26 cellular contexts compared by ENCODE assay signal in genomic region chr1:96087719-96088118, GRCh38.
"Had no signal": no experiment of that assay in that cellular context is flagged by ENCODE, and none has a peak within 500 bp of the region (broad histone marks: within the 10 kb centered on the region; RNA-seq: fewer than 3 reads in every experiment).

No MANE protein-coding gene starts in this region.

- H3K4me2 ChIP-seq: neural progenitor cell, smooth muscle cell had no signal

- H3K9me3 Mint-ChIP-seq: neural progenitor cell had no signal

- H3K4me3 Mint-ChIP-seq: mesothelial cell of epicardium; naive B cell; natural killer cell; nephron progenitor cell; neural progenitor cell; stimulated activated naive CD8-positive, alpha-beta T cell treated with anti-CD3 and anti-CD28 coated beads, Interleukin-15, amount 100 ng/mL, for 72 hours had no signal

- H2AFZ ChIP-seq: neural progenitor cell had no signal

- ATAC-seq: heart left ventricle; left colon; left lung; lower lobe of right lung; natural killer cell; stimulated activated naive CD8-positive, alpha-beta T cell treated with anti-CD3 and anti-CD28 coated beads, Interleukin-15, amount 100 ng/mL, for 72 hours had no signal

- H3K4me1 ChIP-seq: heart left ventricle, left lung, lower lobe of right lung, neural progenitor cell, right atrium auricular region, right lobe of liver, tibial nerve, upper lobe of left lung, vagina had no signal

- H3K36me3 ChIP-seq: heart left ventricle, left lung, lower lobe of right lung, neural progenitor cell, neutrophil, ovary, right atrium auricular region, right lobe of liver, tibial nerve, upper lobe of left lung, vagina had no signal

- H3K27ac ChIP-seq: heart left ventricle, left lung, lower lobe of right lung, neural progenitor cell, neutrophil, ovary, right atrium auricular region, right lobe of liver, tibial nerve, upper lobe of left lung, vagina had no signal

- H3K4me3 ChIP-seq: heart left ventricle, left lung, lower lobe of right lung, neural progenitor cell, ovary, right atrium auricular region, right lobe of liver, smooth muscle cell, tibial nerve, upper lobe of left lung, vagina had no signal

- H3K9ac ChIP-seq: neural progenitor cell had no signal

- H3K9me3 ChIP-seq: neutrophil, ovary, right atrium auricular region, right lobe of liver, upper lobe of left lung, vagina had no signal

- DNase-seq: heart left ventricle; left colon; left lung; lower lobe of right lung; mammary epithelial cell; mesenchymal stem cell; naive B cell; natural killer cell; nephron progenitor cell; occipital lobe; ovary; right lobe of liver; stimulated activated CD4-positive, alpha-beta T cell treated with anti-CD3 and anti-CD28 coated beads, Interleukin-2, amount 100 ng/mL, for 24 hours; stimulated activated CD4-positive, alpha-beta T cell treated with anti-CD3 and anti-CD28 coated beads, Interleukin-4, amount 100 ng/mL, for 1 hour; stimulated activated naive CD4-positive, alpha-beta T cell treated with Interleukin-2 at 50 U/mL for 16 hours; stimulated activated naive CD8-positive, alpha-beta T cell treated with anti-CD3 and anti-CD28 coated beads, Interleukin-15, amount 100 ng/mL, for 72 hours; substantia nigra; upper lobe of left lung had no signal

- H3K36me3 Mint-ChIP-seq: mesothelial cell of epicardium, naive B cell, neural progenitor cell had no signal

- H3K27me3 Mint-ChIP-seq: naive B cell; progenitor cell of endocrine pancreas; stimulated activated naive CD8-positive, alpha-beta T cell treated with anti-CD3 and anti-CD28 coated beads, Interleukin-15, amount 100 ng/mL, for 72 hours had no signal

- H3K27ac Mint-ChIP-seq: mesothelial cell of epicardium; naive B cell; natural killer cell; nephron progenitor cell; neural progenitor cell; progenitor cell of endocrine pancreas; stimulated activated naive CD8-positive, alpha-beta T cell treated with anti-CD3 and anti-CD28 coated beads, Interleukin-15, amount 100 ng/mL, for 72 hours had no signal

- H3K4me1 Mint-ChIP-seq: mesothelial cell of epicardium; naive B cell; natural killer cell; nephron progenitor cell; neural progenitor cell; stimulated activated naive CD8-positive, alpha-beta T cell treated with anti-CD3 and anti-CD28 coated beads, Interleukin-15, amount 100 ng/mL, for 72 hours had no signal

- H3K27me3 ChIP-seq: heart left ventricle, left lung, neural progenitor cell, neutrophil, ovary, right atrium auricular region, right lobe of liver, tibial nerve, upper lobe of left lung, vagina had no signal
